Comparison of ENCODE assay signal across 17 cellular contexts in the genomic region with DNA sequence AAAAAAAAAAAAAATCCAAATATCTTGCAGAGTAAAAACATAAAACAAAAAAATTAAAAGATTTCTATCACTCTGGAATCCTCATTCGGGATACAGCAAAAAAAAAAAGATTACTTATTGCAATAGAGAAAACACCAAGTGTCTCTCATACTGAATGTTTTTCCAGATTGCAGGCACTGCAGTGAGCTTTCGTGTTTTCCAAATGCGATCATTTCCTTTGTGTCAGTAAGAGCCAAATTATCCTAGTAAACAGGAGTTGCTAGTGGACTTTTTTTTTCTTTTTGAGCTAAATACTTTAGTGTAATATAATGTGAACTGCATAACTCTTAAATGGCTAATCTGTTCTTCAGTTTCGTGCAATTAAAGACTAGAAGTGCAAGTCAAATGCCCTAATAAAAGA. TPM values are rescaled to one million over a fixed set of nuclear protein-coding genes. Genes with fewer than 3 reads are reported as not detected.
DNase-seq lines count a peak whose midpoint lies in the region; ATAC-seq and TF ChIP-seq lines count a peak whose summit lies in the region.
"Had no signal": no experiment of that assay in that cellular context is flagged by ENCODE, and none has a peak within 500 bp of the region (broad histone marks: within the 10 kb centered on the region; RNA-seq: fewer than 3 reads in every experiment).

No MANE protein-coding gene starts in this region.

- TF ChIP-seq POLR2A in IMR-90 (IDR thresholded peaks at IDR 0.05; ENCODE audit: low read depth, low read length) (no peak), esophagus squamous epithelium (IDR thresholded peaks at IDR 0.05) (no peak), uterus (IDR thresholded peaks at IDR 0.05) (no peak)

- peaks cover 25% of the 10 kb centered on the region for H3K4me1 ChIP-seq in IMR-90 (ENCODE audit: control insufficient read depth, insufficient read depth, low read length)
- peaks cover 0 to 32% (median 11%) of the 10 kb centered on the region in 3 donors for H3K4me1 ChIP-seq in esophagus squamous epithelium
- peaks cover 3 to 9% of the 10 kb centered on the region in 2 donors for H3K4me1 ChIP-seq in uterus

- H3K4ac ChIP-seq in IMR-90 (ENCODE audit: low read depth, low read length), result peak overlapping the region; percentile 94; the same call in 1 of the 2 replicates

- no peak overlapping the region for H3K14ac ChIP-seq in IMR-90 (replicated peaks; ENCODE audit: low read depth, low read length)

- H3K27ac ChIP-seq in IMR-90 (ENCODE audit: insufficient read depth, low read length) (peak overlapping the region; percentile 100; the same call in 1 of the 2 replicates), esophagus squamous epithelium (peak overlapping the region in 3 of 4 donors; percentile 28 to 69 (median 52)), uterus (peak overlapping the region; percentile 76 to 81)
- H3K27ac ChIP-seq: KMS-11 had no signal

- H4K5ac ChIP-seq in IMR-90 (ENCODE audit: low read depth, low read length), result no peak overlapping the region

- BruUV-seq in IMR-90 (replicated peaks; lab: Mats Ljungman, UMichigan), result no TSS peak

- in situ Hi-C loops in IMR-90 (cut with MboI; ENCODE audit: low sequenced_read_pairs), result no loop called here

- ATAC-seq in IMR-90 (ENCODE audit: low read depth) (peak; percentile 47), GM21786 (IDR thresholded peaks at IDR 0.05; ENCODE audit: unreplicated experiment) (no peak)
- ATAC-seq: activated naive CD8-positive, alpha-beta T cell treated with anti-CD3 and anti-CD28 coated beads, Interleukin-2, amount 50 U/mL, for 24 hours had no signal

- H2BK15ac ChIP-seq in IMR-90 (ENCODE audit: low read depth, low read length), result no peak overlapping the region; the same call in 2 of the 3 replicates

- H4K91ac ChIP-seq in IMR-90 (ENCODE audit: insufficient read depth, low read depth, low read length), result no peak overlapping the region

- intact Hi-C loops in IMR-90 (cut with micrococcal nuclease), result loop anchor here (5.0 kb wide), 1 partner anchor 65 kb away; no protein-coding TSS in a partner anchor
- intact Hi-C loops in esophagus squamous epithelium (cut with DNase I), result no loop called here
- intact Hi-C loops in uterus (cut with DNase I; ENCODE audit: low total_unique reads), result no loop called here

- H3K9me1 ChIP-seq in IMR-90 (ENCODE audit: insufficient read depth, low read length), result peaks cover 29% of the 10 kb centered on the region

- no peak overlapping the region for H3K4me2 ChIP-seq in IMR-90 (ENCODE audit: low read depth, low read length)
- H3K4me2 ChIP-seq: KMS-11 had no signal

- H2AK9ac ChIP-seq in IMR-90 (replicated peaks; ENCODE audit: low read depth, low read length, poor library complexity), result no peak overlapping the region

- H4K20me1 ChIP-seq in IMR-90 (ENCODE audit: insufficient read depth, low read length), result no peaks in the 10 kb centered on the region

- DNase-seq in IMR-90 (peak; percentile 89), esophagus squamous epithelium (lab: John Stamatoyannopoulos, UW) (no peak), lung microvascular endothelial cell (ENCODE audit: low read depth in 2 of 2) (peak; percentile 65 to 87), uterus (peak in 1 of 2 donors; percentile 36), DMS53 treated with DMSO at 0.1 percent for 48 hours (lab: John Stamatoyannopoulos, UW; ENCODE audit: unreplicated experiment) (no peak), DMS 273 treated with DMSO at 0.1 percent for 48 hours (lab: John Stamatoyannopoulos, UW) (no peak)
- DNase-seq: activated CD4-positive, alpha-beta T cell treated with anti-CD3 and anti-CD28 coated beads for 1 hour; activated naive CD8-positive, alpha-beta T cell treated with anti-CD3 and anti-CD28 coated beads, Interleukin-2, amount 50 U/mL, for 24 hours; activated T-cell treated with anti-CD3 and anti-CD28 coated beads for 4 hours; Caco-2; foreskin melanocyte; NCI-H187; NCI-H524 treated with DMSO at 0.1 percent for 48 hours; stimulated activated CD4-positive, alpha-beta T cell treated with anti-CD3 and anti-CD28 coated beads, Interleukin-4, amount 100 ng/mL, for 4 hours; stimulated activated naive B cell treated with anti-CD40 and anti-IgM and Interleukin-4, amounts not matched to agents 10 μg/mL and 1 μg/mL and 100 μg/mL, for 72 hours had no signal

- H3K56ac ChIP-seq in IMR-90 (ENCODE audit: extremely low read depth, insufficient read depth, low read length), result no peak overlapping the region

- no peak for TF ChIP-seq CTCF in IMR-90 (conservative IDR thresholded peaks at IDR 0.05; ENCODE audit: low read depth, low read length)
- TF ChIP-seq CTCF in esophagus squamous epithelium (IDR thresholded peaks at IDR 0.05), result no peak
- TF ChIP-seq CTCF in uterus (IDR thresholded peaks at IDR 0.05), result no peak

- CTCF ChIA-PET in IMR-90 (lab: Yijun Ruan, JAX), result no interaction called here

- H3K9ac ChIP-seq in IMR-90 (ENCODE audit: low read depth, low read length), result peak overlapping the region; percentile 57; the same call in 1 of the 2 replicates
- H3K9ac ChIP-seq: KMS-11 had no signal

- peaks cover 0 to 51% of the 10 kb centered on the region in 2 experiments; a peak in 2 of 4 replicates for H3K79me1 ChIP-seq in IMR-90 (ENCODE audit: low read depth in 1 of 2, low read length in 2 of 2)

- peak overlapping the region; percentile 94; the same call in 1 of the 2 replicates for H2BK20ac ChIP-seq in IMR-90 (ENCODE audit: low read depth, low read length)

- H3K36me3 ChIP-seq in IMR-90 (ENCODE audit: control insufficient read depth, insufficient read depth, low read length), result peaks cover 2% of the 10 kb centered on the region; the same call in 1 of the 2 replicates
- no peaks in the 10 kb centered on the region for H3K36me3 ChIP-seq in esophagus squamous epithelium
- no peaks in the 10 kb centered on the region for H3K36me3 ChIP-seq in uterus

- no peak overlapping the region for H2AFZ ChIP-seq in IMR-90 (replicated peaks; ENCODE audit: low read length, poor library complexity)

- H2BK5ac ChIP-seq in IMR-90 (ENCODE audit: low read depth, low read length, poor library complexity, severe bottlenecking), result peak overlapping the region; percentile 97

- WGBS in IMR-90 (ENCODE audit: extremely low coverage in 2 of 2, insufficient read length in 1 of 2), 2 experiments, result no CpG with 5 or more reads among the region's 4 CpGs
- 54 to 70% methylated on average over 4 of the region's 4 CpGs for WGBS in esophagus squamous epithelium, 2 donors

- peak overlapping the region; percentile 77 to 86; a peak in 2 of 4 replicates for H4K8ac ChIP-seq in IMR-90 (ENCODE audit: low read depth in 2 of 2, low read length in 2 of 2)

- TF ChIP-seq RAD21 in IMR-90 (IDR thresholded peaks at IDR 0.05; ENCODE audit: low read length), result no peak

- no peak overlapping the region for H2AK5ac ChIP-seq in IMR-90 (ENCODE audit: low read depth, low read length)

- H3K27me3 ChIP-seq in IMR-90 (ENCODE audit: control insufficient read depth, insufficient read depth, low read length) (no peaks in the 10 kb centered on the region), esophagus squamous epithelium (no peaks in the 10 kb centered on the region), uterus (no peaks in the 10 kb centered on the region)

- no peak overlapping the region; the same call in none of the 2 replicates for H3K18ac ChIP-seq in IMR-90 (ENCODE audit: low read depth, low read length)

- H3K9me3 ChIP-seq in IMR-90 (ENCODE audit: control insufficient read depth, insufficient read depth, low read length) (no peaks in the 10 kb centered on the region), esophagus squamous epithelium (no peaks in the 10 kb centered on the region), uterus (no peaks in the 10 kb centered on the region)
- H3K9me3 ChIP-seq: Caco-2 had no signal

- H3K4me3 ChIP-seq in IMR-90 (ENCODE audit: insufficient read depth, low read depth, low read length) (no peak overlapping the region), esophagus squamous epithelium (no peak overlapping the region), uterus (no peak overlapping the region)

- dilution Hi-C loops in IMR-90 (cut with HindIII; ENCODE audit: low sequenced_read_pairs, unreplicated experiment), result no loop called here

- peak overlapping the region; percentile 96; the same call in 1 of the 2 replicates for H2BK120ac ChIP-seq in IMR-90 (ENCODE audit: low read depth, low read length)

- H3K23ac ChIP-seq in IMR-90 (ENCODE audit: low read depth, low read length), result no peak overlapping the region

- POLR2A ChIA-PET in IMR-90 (lab: Charles Lee; ENCODE audit: unreplicated experiment), result interaction anchor here (0.5 to 1.1 kb wide), 2 partner anchors 11 to 195 kb away, joined by 4 read pairs; no protein-coding TSS in a partner anchor

TF ChIP-seq in IMR-90, 13 proteins besides CTCF, POLR2A, EP300 and RAD21:
- TF ChIP-seq FOS (IDR thresholded peaks at IDR 0.05; ENCODE audit: low read depth, low read length) (no peak), MAZ (IDR thresholded peaks at IDR 0.05; ENCODE audit: borderline replicate concordance, low read depth, low read length) (no peak), CEBPB (IDR thresholded peaks at IDR 0.05; ENCODE audit: low read depth, low read length) (peak; percentile 76)

RNA-seq across cellular contexts. Expression of a gene that starts 44.3 kb away (rescaled TPM):
- 67.2 and 125 TPM in 2 replicates for total RNA-seq in IMR-90 (2012; rRNA removed)
- 318 and 727 TPM in 2 replicates for polyA plus RNA-seq in IMR-90 (2012; rRNA removed)
- polyA plus RNA-seq in IMR-90 (2012; cell fraction: cytosol; rRNA removed), result 103 and 199 TPM in 2 replicates
- 17.0 and 112 TPM in 2 replicates for polyA plus RNA-seq in IMR-90 (2012; cell fraction: nucleus; rRNA removed; ENCODE audit: low replicate concordance)
- total RNA-seq in esophagus squamous epithelium, result 100 to 1,000 TPM in 2 of 4 donors, 10 to 100 TPM in 2; 73.2 to 217 (median 126) TPM
- total RNA-seq in lung microvascular endothelial cell, result 123 and 173 TPM in 2 replicates
- total RNA-seq in uterus, result 100 to 1,000 TPM in 3 of 4 donors, 10 to 100 TPM in 1; 73.0 to 411 (median 210) TPM

Comparison
In these comparisons a context has a peak if more than half of its experiments do, and no peak if none do; other contexts are left out.
1. DNase-seq: peak in IMR-90 (single experiment) and lung microvascular endothelial cell (2 of 2); none in esophagus squamous epithelium (single experiment), DMS53 treated with DMSO at 0.1 percent for 48 hours (single experiment) and DMS 273 treated with DMSO at 0.1 percent for 48 hours (single experiment).
2. Peak in every context shown above with its lines, with median percentiles within 50 percentile points of each other: H3K27ac ChIP-seq.